ENCODE assay signal across 11 cellular contexts in the genomic region with DNA sequence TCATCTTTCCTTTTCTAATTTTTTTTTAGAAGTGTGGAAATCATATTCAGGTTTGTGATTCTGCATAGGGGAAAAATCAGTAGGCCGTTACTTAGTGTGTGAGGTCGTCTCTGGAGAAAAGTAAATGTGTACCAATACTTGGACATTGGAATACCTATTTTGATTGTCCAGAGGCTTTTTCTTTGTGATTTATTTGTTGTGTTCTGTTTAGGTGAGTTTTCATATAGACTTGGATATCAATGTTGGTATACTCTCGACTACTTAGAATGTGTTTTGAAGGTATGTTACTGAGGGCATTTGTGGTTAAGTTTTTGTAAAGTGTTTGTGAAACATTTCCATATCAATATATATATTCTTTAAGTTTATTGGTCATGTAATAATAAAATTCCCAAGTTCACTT. TPM values are rescaled to one million over a fixed set of nuclear protein-coding genes. Genes with fewer than 3 reads are reported as not detected.
DNase-seq lines count a peak whose midpoint lies in the region; ATAC-seq and TF ChIP-seq lines count a peak whose summit lies in the region.
"Had no signal": no experiment of that assay in that cellular context is flagged by ENCODE, and none has a peak within 500 bp of the region (broad histone marks: within the 10 kb centered on the region; RNA-seq: fewer than 3 reads in every experiment).

No MANE protein-coding gene starts in this region.

- H3K9me3 Mint-ChIP-seq in activated naive CD8-positive, alpha-beta T cell (ENCODE audit: low read depth): no peaks in the 10 kb centered on the region

- peak overlapping the region; percentile 97 for H3K4me3 Mint-ChIP-seq in activated naive CD8-positive, alpha-beta T cell

- H3K9me3 ChIP-seq in GM23248 (ENCODE audit: low read depth) (no peaks in the 10 kb centered on the region), upper lobe of right lung (no peaks in the 10 kb centered on the region)

- H3K27ac ChIP-seq in 22Rv1 (peak overlapping the region; percentile 90), GM23248 (peak overlapping the region; percentile 81; the same call in 1 of the 2 replicates), upper lobe of right lung (no peak overlapping the region)

- peak overlapping the region; percentile 55 for H3K27ac Mint-ChIP-seq in activated naive CD8-positive, alpha-beta T cell

- H3K9ac ChIP-seq in GM23248: peak overlapping the region; percentile 96

- H3K4me1 ChIP-seq in GM23248 (ENCODE audit: insufficient read depth) (peaks cover 34% of the 10 kb centered on the region), upper lobe of right lung (peaks cover 37% of the 10 kb centered on the region)

- H3F3A ChIP-seq in GM23248 (ENCODE audit: insufficient read depth): peaks cover 35% of the 10 kb centered on the region

- H3K9me2 ChIP-seq in GM23248 (ENCODE audit: insufficient read depth): no peaks in the 10 kb centered on the region

- H3K36me3 Mint-ChIP-seq in activated naive CD8-positive, alpha-beta T cell: no peaks in the 10 kb centered on the region

- H2AFZ ChIP-seq in GM23248: no peak overlapping the region

- peak overlapping the region; percentile 97 for H3K4me2 ChIP-seq in GM23248 (ENCODE audit: unreplicated experiment)

- DNase-seq in GM23248 (no peak), kidney epithelial cell (ENCODE audit: low read depth) (no peak), glomerular visceral epithelial cell (ENCODE audit: extremely low spot score) (no peak), nucleus accumbens (lab: John Stamatoyannopoulos, UW) (no peak), upper lobe of right lung (no peak)
- DNase-seq: effector CD4-positive, alpha-beta T cell; midbrain; NCI-H2171 treated with DMSO at 0.1 percent for 48 hours had no signal

- peaks cover 59% of the 10 kb centered on the region for H3K4me1 Mint-ChIP-seq in activated naive CD8-positive, alpha-beta T cell (ENCODE audit: low read depth)

- H3K79me2 ChIP-seq in GM23248 (ENCODE audit: insufficient read depth): peaks cover 64% of the 10 kb centered on the region

- no peaks in the 10 kb centered on the region for H3K27me3 Mint-ChIP-seq in activated naive CD8-positive, alpha-beta T cell

- intact Hi-C loops in upper lobe of right lung (cut with DNase I): no loop called here

- H3K4me3 ChIP-seq in GM23248: peak overlapping the region; percentile 99
- peak overlapping the region; percentile 81 for H3K4me3 ChIP-seq in kidney epithelial cell (ENCODE audit: low read depth, low read length)
- no peak overlapping the region for H3K4me3 ChIP-seq in upper lobe of right lung

- H4K20me1 ChIP-seq in GM23248 (ENCODE audit: insufficient read depth): no peaks in the 10 kb centered on the region; the same call in 1 of the 2 replicates

- ATAC-seq in HG03139 (IDR thresholded peaks at IDR 0.05; ENCODE audit: unreplicated experiment): no peak
- no peak for ATAC-seq in upper lobe of right lung

- in situ Hi-C loops in GM23248 (cut with MboI): no loop called here

- H3K36me3 ChIP-seq in GM23248 (ENCODE audit: low read depth) (no peaks in the 10 kb centered on the region), kidney epithelial cell (ENCODE audit: control insufficient read depth, insufficient read depth, low read length) (no peaks in the 10 kb centered on the region), upper lobe of right lung (no peaks in the 10 kb centered on the region)

- TF ChIP-seq CTCF in 22Rv1 (IDR thresholded peaks at IDR 0.05) (no peak), kidney epithelial cell (IDR thresholded peaks at IDR 0.05; ENCODE audit: insufficient read depth, low read length, poor library complexity, severe bottlenecking) (no peak), upper lobe of right lung (IDR thresholded peaks at IDR 0.05) (no peak)

- H3K27me3 ChIP-seq in GM23248 (replicated peaks; ENCODE audit: insufficient read depth): no peaks in the 10 kb centered on the region
- H3K27me3 ChIP-seq in kidney epithelial cell (ENCODE audit: control insufficient read depth, insufficient read depth, low read length): no peaks in the 10 kb centered on the region
- H3K27me3 ChIP-seq in upper lobe of right lung: no peaks in the 10 kb centered on the region

- WGBS in GM23248 (ENCODE audit: low coverage in 1 of 2, low lambda C conversion rate in 2 of 2, missing lambda C conversion rate in 2 of 2), 2 experiments: 96 to 97% methylated on average over 3 of the region's 3 CpGs

RNA-seq across cellular contexts. Expression of gene CD2AP, which starts 2.3 kb away (rescaled TPM):
- 17.8 and 22.8 TPM in 2 replicates for total RNA-seq in GM23248 (2014; rRNA removed; shearing (Covaris generic))
- 12.3 and 13.2 TPM in 2 replicates for polyA plus RNA-seq in GM23248 (2016; fragmentation: Nextera tagmentation; extraction: Ambion mirVana)
- total RNA-seq in kidney epithelial cell: 43.3 and 47.8 TPM in 2 replicates
- total RNA-seq in upper lobe of right lung: 34.5 TPM
